Comparison of ENCODE assay signal across 8 cellular contexts in genomic region chr15:51776952-51777574, GRCh38. TPM values are rescaled to one million over a fixed set of nuclear protein-coding genes. Genes with fewer than 3 reads are reported as not detected.
DNase-seq lines count a peak whose midpoint lies in the region; ATAC-seq, FAIRE-seq and TF ChIP-seq lines count a peak whose summit lies in the region.

No MANE protein-coding gene starts in this region.

- H3K4me1 Mint-ChIP-seq in CD4-positive, CD25-positive, alpha-beta regulatory T cell: peaks cover 0 to 12% (median 3%) of the 10 kb centered on the region in 4 donors
- peaks cover 6% of the 10 kb centered on the region for H3K4me1 Mint-ChIP-seq in T-helper 17 cell
- H3K4me1 Mint-ChIP-seq in astrocyte (ENCODE audit: low read depth, unreplicated experiment): no peaks in the 10 kb centered on the region

- H3K36me3 Mint-ChIP-seq in CD4-positive, CD25-positive, alpha-beta regulatory T cell: peaks cover 17% of the 10 kb centered on the region
- H3K36me3 Mint-ChIP-seq in T-helper 17 cell (ENCODE audit: low read depth): peaks cover under 1% of the 10 kb centered on the region
- H3K36me3 Mint-ChIP-seq in astrocyte (ENCODE audit: low read depth, unreplicated experiment): peaks cover 2% of the 10 kb centered on the region

- H3K27me3 Mint-ChIP-seq in CD4-positive, CD25-positive, alpha-beta regulatory T cell: no peaks in the 10 kb centered on the region
- H3K27me3 Mint-ChIP-seq in T-helper 17 cell: no peaks in the 10 kb centered on the region
- H3K27me3 Mint-ChIP-seq in astrocyte (ENCODE audit: low read depth, unreplicated experiment): no peaks in the 10 kb centered on the region

- ATAC-seq in CD4-positive, CD25-positive, alpha-beta regulatory T cell (ENCODE audit: low read depth in 2 of 2): peak; percentile 53 to 70
- ATAC-seq in GM19438 (IDR thresholded peaks at IDR 0.05; ENCODE audit: low read depth, unreplicated experiment) (peak; percentile 58), T-helper 17 cell (peak; percentile 83), GM21447 (IDR thresholded peaks at IDR 0.05; ENCODE audit: unreplicated experiment) (no peak)

- H3K79me2 ChIP-seq in astrocyte (ENCODE audit: insufficient read depth, low read length) (no peaks in the 10 kb centered on the region), hepatocyte (no peaks in the 10 kb centered on the region)

- no peak overlapping the region for H2AFZ ChIP-seq in astrocyte (ENCODE audit: low read depth, low read length)
- no peak overlapping the region for H2AFZ ChIP-seq in hepatocyte

- H3K4me3 Mint-ChIP-seq in CD4-positive, CD25-positive, alpha-beta regulatory T cell: no peak overlapping the region
- H3K4me3 Mint-ChIP-seq in T-helper 17 cell (no peak overlapping the region), astrocyte (ENCODE audit: unreplicated experiment) (no peak overlapping the region)

- peaks cover 3% of the 10 kb centered on the region for H3K36me3 ChIP-seq in CD4-positive, CD25-positive, alpha-beta regulatory T cell (ENCODE audit: control insufficient read depth, insufficient read depth, low read length)
- H3K36me3 ChIP-seq in astrocyte (ENCODE audit: insufficient read depth, low read length) (no peaks in the 10 kb centered on the region), hepatocyte (replicated peaks; ENCODE audit: insufficient read depth, low read depth) (no peaks in the 10 kb centered on the region), small intestine (ENCODE audit: control insufficient read depth in 2 of 2, insufficient read depth in 2 of 2, low read length in 2 of 2) (no peaks in the 10 kb centered on the region)

- TF ChIP-seq CTCF in astrocyte (IDR thresholded peaks at IDR 0.05; ENCODE audit: insufficient read depth, low read depth, low read length) (peak; percentile 95), hepatocyte (IDR thresholded peaks at IDR 0.05; ENCODE audit: poor library complexity) (peak; percentile 84)

- H3K9me3 Mint-ChIP-seq in CD4-positive, CD25-positive, alpha-beta regulatory T cell: peaks cover 0 to 3% (median 0%) of the 10 kb centered on the region in 7 donors
- no peaks in the 10 kb centered on the region for H3K9me3 Mint-ChIP-seq in astrocyte (ENCODE audit: unreplicated experiment)

- no peak overlapping the region for H3K9ac ChIP-seq in astrocyte (ENCODE audit: low read length)

- H3K4me2 ChIP-seq in astrocyte (ENCODE audit: low read length): no peak overlapping the region
- no peak overlapping the region for H3K4me2 ChIP-seq in hepatocyte

- no peaks in the 10 kb centered on the region for H3K9me2 ChIP-seq in hepatocyte (replicated peaks; ENCODE audit: insufficient read depth)

- WGBS in hepatocyte (ENCODE audit: low lambda C conversion rate, missing lambda C conversion rate): 59% methylated on average over 7 of the region's 7 CpGs
- WGBS in small intestine, 3 donors: 58 to 63% (median 59%) methylated on average over 7 of the region's 7 CpGs

- H4K20me1 ChIP-seq in astrocyte (ENCODE audit: insufficient read depth, low read length) (no peaks in the 10 kb centered on the region), hepatocyte (ENCODE audit: insufficient read depth, poor library complexity, severe bottlenecking) (no peaks in the 10 kb centered on the region)

- peak; percentile 39 to 80 (median 66) for DNase-seq in CD4-positive, CD25-positive, alpha-beta regulatory T cell
- peak; percentile 24 for DNase-seq in NCI-H1048 (lab: John Stamatoyannopoulos, UW)
- peak in 2 of 3 donors; percentile 26 to 55 for DNase-seq in T-helper 17 cell
- DNase-seq in astrocyte (ENCODE audit: low read depth): peak; percentile 42
- DNase-seq in hepatocyte (ENCODE audit: low spot score): peak; percentile 86
- peak; percentile 86 for DNase-seq in small intestine

- peak; percentile 85 for FAIRE-seq in astrocyte (lab: Jason Lieb, UNC)
- no peak for FAIRE-seq in small intestine (lab: Jason Lieb, UNC)

- H3K9me3 ChIP-seq in CD4-positive, CD25-positive, alpha-beta regulatory T cell (ENCODE audit: control insufficient read depth in 2 of 2, low read length in 2 of 2): no peaks in the 10 kb centered on the region
- H3K9me3 ChIP-seq in T-helper 17 cell (ENCODE audit: control insufficient read depth, low read length, poor library complexity, severe bottlenecking): no peaks in the 10 kb centered on the region
- H3K9me3 ChIP-seq in astrocyte (ENCODE audit: insufficient read depth, low read depth, low read length): no peaks in the 10 kb centered on the region
- no peaks in the 10 kb centered on the region for H3K9me3 ChIP-seq in hepatocyte (ENCODE audit: low read depth)
- H3K9me3 ChIP-seq in small intestine (ENCODE audit: control insufficient read depth, low read depth): no peaks in the 10 kb centered on the region

- H3K4me1 ChIP-seq in CD4-positive, CD25-positive, alpha-beta regulatory T cell (ENCODE audit: control insufficient read depth, insufficient read depth, low read length, poor library complexity, severe bottlenecking): no peaks in the 10 kb centered on the region
- no peaks in the 10 kb centered on the region for H3K4me1 ChIP-seq in astrocyte (ENCODE audit: insufficient read depth, low read length)
- H3K4me1 ChIP-seq in hepatocyte (ENCODE audit: insufficient read depth): no peaks in the 10 kb centered on the region
- H3K4me1 ChIP-seq in small intestine (ENCODE audit: control insufficient read depth in 2 of 2, insufficient read depth in 1 of 2, low read depth in 1 of 2, low read length in 1 of 2): no peaks in the 10 kb centered on the region

- H3K4me3 ChIP-seq in CD4-positive, CD25-positive, alpha-beta regulatory T cell (ENCODE audit: low read depth, low read length): no peak overlapping the region
- H3K4me3 ChIP-seq in astrocyte (ENCODE audit: insufficient read depth, low read depth, low read length) (no peak overlapping the region), hepatocyte (no peak overlapping the region), small intestine (ENCODE audit: low read depth in 1 of 2, low read length in 2 of 2) (no peak overlapping the region)

- H3K27ac ChIP-seq in CD4-positive, CD25-positive, alpha-beta regulatory T cell (ENCODE audit: insufficient read depth, low read length, poor library complexity, severe bottlenecking): no peak overlapping the region
- H3K27ac ChIP-seq in astrocyte (ENCODE audit: low read depth, low read length) (no peak overlapping the region), hepatocyte (no peak overlapping the region), small intestine (ENCODE audit: low read depth in 1 of 2, low read length in 1 of 2) (no peak overlapping the region)

- H3K27ac Mint-ChIP-seq in CD4-positive, CD25-positive, alpha-beta regulatory T cell: no peak overlapping the region
- H3K27ac Mint-ChIP-seq in T-helper 17 cell: no peak overlapping the region
- H3K27ac Mint-ChIP-seq in astrocyte (ENCODE audit: unreplicated experiment): no peak overlapping the region

- no peaks in the 10 kb centered on the region for H3K27me3 ChIP-seq in CD4-positive, CD25-positive, alpha-beta regulatory T cell (ENCODE audit: control insufficient read depth, insufficient read depth, low read length)
- H3K27me3 ChIP-seq in astrocyte (ENCODE audit: insufficient read depth, low read length): no peaks in the 10 kb centered on the region
- no peaks in the 10 kb centered on the region for H3K27me3 ChIP-seq in hepatocyte
- no peaks in the 10 kb centered on the region for H3K27me3 ChIP-seq in small intestine (ENCODE audit: control insufficient read depth in 2 of 2, insufficient read depth in 2 of 2, low read length in 2 of 2)

RNA-seq across cellular contexts. Expression of gene TMOD2, which starts 25.7 kb away (rescaled TPM):
- total RNA-seq in CD4-positive, CD25-positive, alpha-beta regulatory T cell: 3.7 TPM
- polyA plus RNA-seq in CD4-positive, CD25-positive, alpha-beta regulatory T cell: 1 to 10 TPM in 3 of 4 donors, under 1 TPM in 1; 0.87 to 1.9 (median 1.1) TPM
- total RNA-seq in T-helper 17 cell (1 to 10 TPM; 8.0 to 9.5 TPM), astrocyte (7.1 and 8.4 TPM in 2 replicates), hepatocyte (2.9 and 3.9 TPM in 2 replicates)
- polyA plus RNA-seq in hepatocyte (1.0 and 1.7 TPM in 2 replicates), small intestine (1 to 10 TPM in 1 of 3 donors, under 1 TPM in 2; 0.45 to 3.2 (median 0.54) TPM)

RNA-seq across cellular contexts. Expression of gene LYSMD2, which starts 39.6 kb away (rescaled TPM):
- total RNA-seq in CD4-positive, CD25-positive, alpha-beta regulatory T cell: 13.0 TPM
- polyA plus RNA-seq in CD4-positive, CD25-positive, alpha-beta regulatory T cell: 10 to 100 TPM; 32.5 to 44.1 (median 39.7) TPM
- total RNA-seq in T-helper 17 cell: 10 to 100 TPM; 17.6 to 21.8 TPM
- total RNA-seq in astrocyte: 3.4 and 4.9 TPM in 2 replicates
- 5.1 and 7.6 TPM in 2 replicates for total RNA-seq in hepatocyte
- polyA plus RNA-seq in hepatocyte: 5.1 and 5.5 TPM in 2 replicates
- 10 to 100 TPM; 10.7 to 19.6 (median 11.9) TPM for polyA plus RNA-seq in small intestine

RNA-seq across cellular contexts. Expression of gene TMOD3, which starts 52.4 kb away (rescaled TPM):
- 68.2 TPM for total RNA-seq in CD4-positive, CD25-positive, alpha-beta regulatory T cell
- 10 to 100 TPM; 28.3 to 41.2 (median 32.5) TPM for polyA plus RNA-seq in CD4-positive, CD25-positive, alpha-beta regulatory T cell
- total RNA-seq in T-helper 17 cell (10 to 100 TPM; 48.1 to 58.1 TPM), astrocyte (65.2 TPM in 2 replicates), hepatocyte (32.5 and 38.3 TPM in 2 replicates)
- polyA plus RNA-seq in hepatocyte (26.3 and 27.2 TPM in 2 replicates), small intestine (10 to 100 TPM; 13.2 to 19.2 (median 14.8) TPM)

Comparison
In these comparisons a context has a peak if more than half of its experiments do, and no peak if none do; other contexts are left out.
1. DNase-seq: peak in every context shown above with its lines; median percentile 86 in hepatocyte; 86 in small intestine; 66 in CD4-positive, CD25-positive, alpha-beta regulatory T cell; 42 in astrocyte; 40 in T-helper 17 cell; 24 in NCI-H1048.